Comparison of ENCODE assay signal across 22 cellular contexts in the genomic region with DNA sequence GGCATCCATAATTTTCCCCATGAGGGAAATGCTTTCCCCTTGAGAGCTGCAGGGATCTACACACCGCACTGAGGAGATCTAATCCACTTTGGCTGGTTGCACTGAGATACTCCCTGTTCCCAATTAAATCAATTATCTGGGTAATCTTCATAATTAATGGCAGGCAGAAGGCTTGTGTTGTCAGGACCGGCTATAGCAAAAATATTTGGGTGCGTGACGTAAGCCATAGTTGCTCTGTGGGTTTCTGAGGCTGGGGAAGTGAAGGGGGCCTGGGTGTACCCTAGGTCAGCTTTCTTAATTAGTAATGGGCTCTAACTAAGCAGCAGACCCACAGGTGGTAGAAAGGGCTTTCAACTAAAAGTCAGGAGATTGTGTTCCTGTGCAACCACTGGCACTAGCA.
DNase-seq lines count a peak whose midpoint lies in the region; ATAC-seq, FAIRE-seq and TF ChIP-seq lines count a peak whose summit lies in the region.
"Had no signal": no experiment of that assay in that cellular context is flagged by ENCODE, and none has a peak within 500 bp of the region (broad histone marks: within the 10 kb centered on the region; RNA-seq: fewer than 3 reads in every experiment).

No MANE protein-coding gene starts in this region.

- H3K27ac Mint-ChIP-seq in neural progenitor cell: no peak overlapping the region
- H3K27ac Mint-ChIP-seq: CD4-positive, CD25-positive, alpha-beta regulatory T cell; CD8-positive, alpha-beta T cell had no signal

- H3K9ac ChIP-seq in neural progenitor cell: no peak overlapping the region
- H3K9ac ChIP-seq: BLaER1, GM23248 had no signal

- no peaks in the 10 kb centered on the region for H3K27me3 ChIP-seq in esophagus muscularis mucosa
- no peaks in the 10 kb centered on the region for H3K27me3 ChIP-seq in neural progenitor cell
- no peaks in the 10 kb centered on the region for H3K27me3 ChIP-seq in pancreas
- no peaks in the 10 kb centered on the region; the same call in 1 of the 2 replicates for H3K27me3 ChIP-seq in HAP-1 (ENCODE audit: low read depth)
- H3K27me3 ChIP-seq: BLaER1 had no signal

- H3K27ac ChIP-seq in esophagus muscularis mucosa (replicated peaks in 1 of 4) (no peak overlapping the region), neural progenitor cell (no peak overlapping the region), pancreas (no peak overlapping the region)
- H3K27ac ChIP-seq: BLaER1, C4-2B, GM23248 had no signal

- H3K9me3 ChIP-seq in esophagus muscularis mucosa (no peaks in the 10 kb centered on the region), neural progenitor cell (ENCODE audit: low read depth) (no peaks in the 10 kb centered on the region), pancreas (no peaks in the 10 kb centered on the region), HAP-1 (no peaks in the 10 kb centered on the region)
- H3K9me3 ChIP-seq: BLaER1, Caco-2 had no signal

- H3K9me3 Mint-ChIP-seq in neural progenitor cell: no peaks in the 10 kb centered on the region
- H3K9me3 Mint-ChIP-seq: CD4-positive, CD25-positive, alpha-beta regulatory T cell; CD8-positive, alpha-beta T cell had no signal

- H3K79me2 ChIP-seq in neural progenitor cell (ENCODE audit: low read depth): no peaks in the 10 kb centered on the region

- DNase-seq in D341Med (ENCODE audit: low spot score) (peak; percentile 57), NCI-H69 (lab: John Stamatoyannopoulos, UW) (peak; percentile 4), esophagus muscularis mucosa (ENCODE audit: extremely low spot score) (peak; percentile 72), neural progenitor cell (ENCODE audit: low spot score) (no peak), pancreas (no peak), HAP-1 (ENCODE audit: low spot score in 2 of 2) (no peak)
- DNase-seq: Caco-2; CD4-positive, CD25-positive, alpha-beta regulatory T cell; CD8-positive, alpha-beta T cell; DMS53; DMS79 treated with DMSO at 0.1 percent for 48 hours; GF-D8; GM23248; H7 had no signal

- no peaks in the 10 kb centered on the region for H3K27me3 Mint-ChIP-seq in neural progenitor cell (ENCODE audit: insufficient read depth, low read depth)

- no peak for TF ChIP-seq EP300 in esophagus muscularis mucosa (IDR thresholded peaks at IDR 0.05)

- no peak for TF ChIP-seq POLR2A in esophagus muscularis mucosa (IDR thresholded peaks at IDR 0.05; ENCODE audit: low read depth)

- no peaks in the 10 kb centered on the region for H4K20me1 ChIP-seq in neural progenitor cell (ENCODE audit: low read depth)
- H4K20me1 ChIP-seq: BLaER1 had no signal

- intact Hi-C loops in esophagus muscularis mucosa (cut with DNase I) (no loop called here), pancreas (cut with DNase I) (no loop called here)

- no peaks in the 10 kb centered on the region for H3K36me3 Mint-ChIP-seq in neural progenitor cell
- H3K36me3 Mint-ChIP-seq: CD4-positive, CD25-positive, alpha-beta regulatory T cell; CD8-positive, alpha-beta T cell had no signal

- no peak for FAIRE-seq in pancreas (lab: Jason Lieb, UNC)
- FAIRE-seq: GM12891, GM18507, H1 had no signal

- peaks cover 33% of the 10 kb centered on the region for H3K4me1 Mint-ChIP-seq in neural progenitor cell
- H3K4me1 Mint-ChIP-seq: CD4-positive, CD25-positive, alpha-beta regulatory T cell had no signal

- no peaks in the 10 kb centered on the region for H3F3A ChIP-seq in neural progenitor cell (ENCODE audit: low read depth)

- H3K4me3 ChIP-seq in esophagus muscularis mucosa: no peak overlapping the region
- no peak overlapping the region for H3K4me3 ChIP-seq in neural progenitor cell
- no peak overlapping the region for H3K4me3 ChIP-seq in pancreas
- H3K4me3 ChIP-seq in HAP-1: no peak overlapping the region
- H3K4me3 ChIP-seq: BLaER1, GM23248 had no signal

- ATAC-seq in GM21367 (IDR thresholded peaks at IDR 0.05; ENCODE audit: unreplicated experiment) (no peak), GM19023 (IDR thresholded peaks at IDR 0.05; ENCODE audit: unreplicated experiment) (no peak), pancreas (no peak)
- ATAC-seq: CD8-positive, alpha-beta T cell; HCT116 had no signal

- no peak overlapping the region for H3K4me3 Mint-ChIP-seq in neural progenitor cell
- H3K4me3 Mint-ChIP-seq: CD4-positive, CD25-positive, alpha-beta regulatory T cell; CD8-positive, alpha-beta T cell had no signal

- no peaks in the 10 kb centered on the region for H3K36me3 ChIP-seq in esophagus muscularis mucosa
- H3K36me3 ChIP-seq in neural progenitor cell: no peaks in the 10 kb centered on the region
- no peaks in the 10 kb centered on the region for H3K36me3 ChIP-seq in pancreas
- H3K36me3 ChIP-seq in HAP-1 (replicated peaks): no peaks in the 10 kb centered on the region
- H3K36me3 ChIP-seq: BLaER1 had no signal

- peak overlapping the region; percentile 3 for H2AFZ ChIP-seq in neural progenitor cell (replicated peaks)
- H2AFZ ChIP-seq: GM23248 had no signal

- in situ Hi-C loops in HAP-1 (cut with MboI; ENCODE audit: low sequenced_read_pairs): no loop called here

- 93% methylated on average over 4 of the region's 4 CpGs for WGBS in esophagus muscularis mucosa
- WGBS in pancreas, 2 donors: 87 to 88% methylated on average over 4 of the region's 4 CpGs

- TF ChIP-seq CTCF in esophagus muscularis mucosa (IDR thresholded peaks at IDR 0.05): no peak
- TF ChIP-seq CTCF in neural progenitor cell (IDR thresholded peaks at IDR 0.05): no peak
- no peak for TF ChIP-seq CTCF in pancreas (IDR thresholded peaks at IDR 0.05)

- H3K4me1 ChIP-seq in esophagus muscularis mucosa: peaks cover 0 to 6% (median 1%) of the 10 kb centered on the region in 4 donors
- H3K4me1 ChIP-seq in neural progenitor cell: peaks cover 20% of the 10 kb centered on the region
- H3K4me1 ChIP-seq in pancreas: no peaks in the 10 kb centered on the region
- no peaks in the 10 kb centered on the region for H3K4me1 ChIP-seq in HAP-1
- H3K4me1 ChIP-seq: Caco-2 had no signal

- no peak overlapping the region for H3K4me2 ChIP-seq in neural progenitor cell
- H3K4me2 ChIP-seq: BLaER1 had no signal

Comparison
In these comparisons a context has a peak if more than half of its experiments do, and no peak if none do; other contexts are left out.
1. DNase-seq: peak in D341Med (single experiment), NCI-H69 (single experiment) and esophagus muscularis mucosa (single experiment); none in neural progenitor cell (single experiment), pancreas (0 of 6) and HAP-1 (0 of 2).